In genomic region chr11:119470316-119471266, GRCh38 we compare ENCODE assay signal across 11 cellular contexts. TPM values are rescaled to one million over a fixed set of nuclear protein-coding genes. Genes with fewer than 3 reads are reported as not detected.
A peak's percentile ranks its signal among the peaks of the same experiment; 100 is the strongest.
DNase-seq lines count a peak whose midpoint lies in the region; ATAC-seq and TF ChIP-seq lines count a peak whose summit lies in the region.
"Had no signal": no experiment of that assay in that cellular context is flagged by ENCODE, and none has a peak within 500 bp of the region (broad histone marks: within the 10 kb centered on the region; RNA-seq: fewer than 3 reads in every experiment).

No MANE protein-coding gene starts in this region.

- peaks cover 5% of the 10 kb centered on the region for H3K4me1 Mint-ChIP-seq in stimulated activated effector memory CD8-positive, alpha-beta T cell treated with anti-CD3 and anti-CD28 coated beads, Interleukin-12 subunit alpha, Interleukin-12 subunit beta, amount 100 ng/mL, for 72 hours

- no peak overlapping the region for H3K27ac ChIP-seq in foreskin keratinocyte
- H3K27ac ChIP-seq: KMS-11 had no signal

- H3K4me3 Mint-ChIP-seq in stimulated activated effector memory CD8-positive, alpha-beta T cell treated with anti-CD3 and anti-CD28 coated beads, Interleukin-12 subunit alpha, Interleukin-12 subunit beta, amount 100 ng/mL, for 72 hours = no peak overlapping the region
- H3K4me3 Mint-ChIP-seq: dendritic cell treated with granulocyte-macrophage colony-stimulating factor and Interleukin-4, amounts not matched to agents 40 ng/mL and 50 ng/mL, for 4 days had no signal

- H3K4me1 ChIP-seq in adipocyte (ENCODE audit: control insufficient read depth, insufficient read depth, low read length) (peaks cover 49% of the 10 kb centered on the region), foreskin keratinocyte (no peaks in the 10 kb centered on the region)

- peak overlapping the region; percentile 86 for H3K9ac ChIP-seq in adipocyte (ENCODE audit: low read length)
- H3K9ac ChIP-seq: KMS-11 had no signal

- H3K36me3 Mint-ChIP-seq in stimulated activated effector memory CD8-positive, alpha-beta T cell treated with anti-CD3 and anti-CD28 coated beads, Interleukin-12 subunit alpha, Interleukin-12 subunit beta, amount 100 ng/mL, for 72 hours = no peaks in the 10 kb centered on the region

- ATAC-seq in foreskin keratinocyte = peak; percentile 76
- no peak for ATAC-seq in stimulated activated effector memory CD8-positive, alpha-beta T cell treated with anti-CD3 and anti-CD28 coated beads, Interleukin-12 subunit alpha, Interleukin-12 subunit beta, amount 100 ng/mL, for 72 hours

- H3K27ac Mint-ChIP-seq in stimulated activated effector memory CD8-positive, alpha-beta T cell treated with anti-CD3 and anti-CD28 coated beads, Interleukin-12 subunit alpha, Interleukin-12 subunit beta, amount 100 ng/mL, for 72 hours = no peak overlapping the region
- H3K27ac Mint-ChIP-seq: dendritic cell treated with granulocyte-macrophage colony-stimulating factor and Interleukin-4, amounts not matched to agents 40 ng/mL and 50 ng/mL, for 4 days had no signal

- H3K36me3 ChIP-seq in adipocyte (ENCODE audit: control insufficient read depth, insufficient read depth, low read length, severe bottlenecking) = no peaks in the 10 kb centered on the region

- H3K4me3 ChIP-seq in adipocyte (ENCODE audit: low read length) = peak overlapping the region; percentile 60

- DNase-seq in H4 (ENCODE audit: low spot score) (peak; percentile 77), adipocyte (ENCODE audit: low read depth) (peak; percentile 87), foreskin keratinocyte (peak; percentile 47 to 81), AML-193 (lab: John Stamatoyannopoulos, UW) (no peak), posterior cingulate gyrus (no peak), foreskin melanocyte (no peak)
- peak; percentile 13 for DNase-seq in stimulated activated CD8-positive, alpha-beta memory T cell treated with anti-CD3 and anti-CD28 coated beads, Interleukin-4, amount 100 ng/mL, for 48 hours
- DNase-seq in stimulated activated effector memory CD8-positive, alpha-beta T cell treated with anti-CD3 and anti-CD28 coated beads, Interleukin-12 subunit alpha, Interleukin-12 subunit beta, amount 100 ng/mL, for 72 hours (ENCODE audit: low spot score in 2 of 2) = no peak
- DNase-seq: kidney glomerular epithelial cell had no signal

- no peaks in the 10 kb centered on the region for H3K27me3 ChIP-seq in adipocyte (replicated peaks; ENCODE audit: control insufficient read depth, insufficient read depth, low read length)
- H3K27me3 ChIP-seq in foreskin keratinocyte = peaks cover 11% of the 10 kb centered on the region

- intact Hi-C loops in posterior cingulate gyrus (cut with DNase I) = loop anchor here (5.0 kb wide), 1 partner anchor 48 kb away; the partner anchor contains the start of gene THY1

- H3K9me3 ChIP-seq in adipocyte (ENCODE audit: control insufficient read depth, low read length) = peaks cover 18% of the 10 kb centered on the region

- H3K9me3 Mint-ChIP-seq in stimulated activated effector memory CD8-positive, alpha-beta T cell treated with anti-CD3 and anti-CD28 coated beads, Interleukin-12 subunit alpha, Interleukin-12 subunit beta, amount 100 ng/mL, for 72 hours = peaks cover 16% of the 10 kb centered on the region

- no peak for TF ChIP-seq CTCF in foreskin keratinocyte (conservative IDR thresholded peaks at IDR 0.05)

RNA-seq across cellular contexts. Expression of gene THY1, which starts 47.6 kb away (rescaled TPM):
- 191 and 193 TPM in 2 replicates for total RNA-seq in H4 (2014; rRNA removed; shearing (Covaris generic))
- total RNA-seq in foreskin keratinocyte = 15.2 and 51.6 TPM in 2 replicates
- polyA plus RNA-seq in foreskin keratinocyte = 16.4 and 52.0 TPM in 2 replicates

Comparison
In these comparisons a context has a peak if more than half of its experiments do, and no peak if none do; other contexts are left out.
1. DNase-seq: peak in H4 (single experiment), adipocyte (single experiment), foreskin keratinocyte (2 of 2) and stimulated activated CD8-positive, alpha-beta memory T cell treated with anti-CD3 and anti-CD28 coated beads, Interleukin-4, amount 100 ng/mL, for 48 hours (single experiment); none in AML-193 (0 of 2), posterior cingulate gyrus (0 of 10), foreskin melanocyte (single experiment) and stimulated activated effector memory CD8-positive, alpha-beta T cell treated with anti-CD3 and anti-CD28 coated beads, Interleukin-12 subunit alpha, Interleukin-12 subunit beta, amount 100 ng/mL, for 72 hours (0 of 2).